9 cellular contexts compared by ENCODE assay signal in genomic region chr19:29467824-29468401, GRCh38. TPM values are rescaled to one million over a fixed set of nuclear protein-coding genes. Genes with fewer than 3 reads are reported as not detected.
DNase-seq lines count a peak whose midpoint lies in the region; ATAC-seq and TF ChIP-seq lines count a peak whose summit lies in the region.
"Had no signal": no experiment of that assay in that cellular context is flagged by ENCODE, and none has a peak within 500 bp of the region (broad histone marks: within the 10 kb centered on the region; RNA-seq: fewer than 3 reads in every experiment).

No MANE protein-coding gene starts in this region.

- TF ChIP-seq CTCF in GM23338 (conservative IDR thresholded peaks at IDR 0.05; ENCODE audit: low read depth in 2 of 2) (peak; percentile 62 to 77), PC-3 (conservative IDR thresholded peaks at IDR 0.05; ENCODE audit: low read depth, low read length) (peak; percentile 67)

- POLR2A ChIA-PET in PC-3 (lab: Charles Lee; ENCODE audit: unreplicated experiment), result no interaction called here

- H3K36me3 Mint-ChIP-seq in GM23338 (ENCODE audit: low read depth), result no peaks in the 10 kb centered on the region

- no peaks in the 10 kb centered on the region for H3K4me1 ChIP-seq in GM23338 (ENCODE audit: insufficient read depth)
- H3K4me1 ChIP-seq in PC-3 (ENCODE audit: insufficient read depth, low read length), result no peaks in the 10 kb centered on the region
- H3K4me1 ChIP-seq: body of pancreas had no signal

- H3K4me2 ChIP-seq in GM23338 (no peak overlapping the region), PC-3 (ENCODE audit: low read length) (no peak overlapping the region)

- H3K79me2 ChIP-seq in GM23338 (replicated peaks; ENCODE audit: insufficient read depth) (no peaks in the 10 kb centered on the region), PC-3 (ENCODE audit: low read length) (no peaks in the 10 kb centered on the region)

- no peaks in the 10 kb centered on the region for H3K9me3 ChIP-seq in PC-3 (ENCODE audit: low read length)
- H3K9me3 ChIP-seq: body of pancreas had no signal

- no TSS peak for BruUV-seq in PC-3 (replicated peaks; lab: Mats Ljungman, UMichigan)

- CTCF ChIA-PET in PC-3 (lab: Charles Lee), result interaction anchor here (1.0 to 1.1 kb wide), 3 partner anchors 11 to 129 kb away, joined by 5 to 8 read pairs (median 7); no protein-coding TSS in a partner anchor

- peak; percentile 6 to 22 for DNase-seq in AML-193 (lab: John Stamatoyannopoulos, UW)
- peak; percentile 69 for DNase-seq in GM23338 (ENCODE audit: low spot score)
- DNase-seq in PC-3, result peak; percentile 54
- DNase-seq in glomerular visceral epithelial cell (ENCODE audit: extremely low spot score), result peak; percentile 22
- no peak for DNase-seq in NOMO-1 treated with DMSO at 0.1 percent for 48 hours (lab: John Stamatoyannopoulos, UW; ENCODE audit: unreplicated experiment)

- H3K27ac ChIP-seq in GM23338 (ENCODE audit: low read depth), result no peak overlapping the region
- no peak overlapping the region for H3K27ac ChIP-seq in PC-3 (ENCODE audit: low read length)
- H3K27ac ChIP-seq: body of pancreas had no signal

- no peaks in the 10 kb centered on the region for H3K27me3 Mint-ChIP-seq in GM23338 (ENCODE audit: insufficient read depth, low read depth, poor library complexity)

- no peaks in the 10 kb centered on the region for H3K27me3 ChIP-seq in GM23338 (ENCODE audit: insufficient read depth)
- no peaks in the 10 kb centered on the region; the same call in 1 of the 2 replicates for H3K27me3 ChIP-seq in PC-3 (ENCODE audit: low read length)
- H3K27me3 ChIP-seq: body of pancreas had no signal

- H3K4me3 ChIP-seq in GM23338, result no peak overlapping the region
- no peak overlapping the region for H3K4me3 ChIP-seq in PC-3 (ENCODE audit: low read length)
- H3K4me3 ChIP-seq: body of pancreas had no signal

- no peak overlapping the region for H3K4me3 Mint-ChIP-seq in GM23338

- no peak overlapping the region for H3K27ac Mint-ChIP-seq in GM23338

- peaks cover 7% of the 10 kb centered on the region for H3K9me3 Mint-ChIP-seq in GM23338

- no peaks in the 10 kb centered on the region for H3K9me2 ChIP-seq in GM23338 (ENCODE audit: insufficient read depth)
- no peaks in the 10 kb centered on the region for H3K9me2 ChIP-seq in PC-3 (replicated peaks; ENCODE audit: low read length)

- intact Hi-C loops in PC-3 (cut with micrococcal nuclease), result loop anchor here (5.0 to 10.0 kb wide), 3 partner anchors 59 to 227 kb away; partner anchors contain the start of gene VSTM2B

- H4K20me1 ChIP-seq in GM23338 (replicated peaks; ENCODE audit: insufficient read depth) (no peaks in the 10 kb centered on the region), PC-3 (ENCODE audit: low read length) (no peaks in the 10 kb centered on the region)

- no peak overlapping the region for H3K9ac ChIP-seq in PC-3 (ENCODE audit: low read length)

- H3K4me1 Mint-ChIP-seq in GM23338, result no peaks in the 10 kb centered on the region; the same call in 2 of the 3 replicates

- H3K36me3 ChIP-seq in GM23338 (ENCODE audit: insufficient read depth) (no peaks in the 10 kb centered on the region), PC-3 (ENCODE audit: low read depth, low read length) (no peaks in the 10 kb centered on the region)

- H3F3A ChIP-seq in GM23338 (replicated peaks; ENCODE audit: low read depth) (no peaks in the 10 kb centered on the region), PC-3 (ENCODE audit: low read length, unreplicated experiment) (no peaks in the 10 kb centered on the region)

- no peak overlapping the region for H2AFZ ChIP-seq in GM23338
- H2AFZ ChIP-seq in PC-3 (ENCODE audit: low read length), result no peak overlapping the region

- ATAC-seq in GM23338 (peak; percentile 89), PC-3 (peak; percentile 69), HG03571 (IDR thresholded peaks at IDR 0.05; ENCODE audit: unreplicated experiment) (no peak), HG03521 (IDR thresholded peaks at IDR 0.05; ENCODE audit: unreplicated experiment) (no peak), GM21526 (IDR thresholded peaks at IDR 0.05; ENCODE audit: low FRiP score, unreplicated experiment) (no peak)
- ATAC-seq: body of pancreas had no signal

TF ChIP-seq in GM23338, 12 proteins besides CTCF, POLR2A, EP300 and RAD21 (continues in another document):
- TF ChIP-seq JUNB (IDR thresholded peaks at IDR 0.05; ENCODE audit: unreplicated experiment) (no peak), ZNF114 (CRISPR knock-in tag; IDR thresholded peaks at IDR 0.05) (no peak), REST (IDR thresholded peaks at IDR 0.05; ENCODE audit: unreplicated experiment) (no peak), ZNF331 (CRISPR knock-in tag; IDR thresholded peaks at IDR 0.05; ENCODE audit: low read depth) (no peak)

RNA-seq across cellular contexts. Expression of gene VSTM2B, which starts 57.9 kb away (rescaled TPM):
- 0.54 and 1.8 TPM in 2 replicates for total RNA-seq in GM23338 (2014; rRNA removed; shearing (Covaris generic))
- polyA plus RNA-seq in GM23338 (2016; fragmentation: Nextera tagmentation; extraction: Ambion mirVana), result 1.2 and 1.8 TPM in 2 replicates
- total RNA-seq in PC-3 (2014; rRNA removed), result not detected in 2 replicates
- total RNA-seq: body of pancreas had no signal

Comparison
In these comparisons a context has a peak if more than half of its experiments do, and no peak if none do; other contexts are left out.
1. ATAC-seq: peak in GM23338 (single experiment) and PC-3 (single experiment); none in HG03571 (single experiment), HG03521 (single experiment) and GM21526 (single experiment).